Comparison of ENCODE assay signal across 9 cellular contexts in the genomic region with DNA sequence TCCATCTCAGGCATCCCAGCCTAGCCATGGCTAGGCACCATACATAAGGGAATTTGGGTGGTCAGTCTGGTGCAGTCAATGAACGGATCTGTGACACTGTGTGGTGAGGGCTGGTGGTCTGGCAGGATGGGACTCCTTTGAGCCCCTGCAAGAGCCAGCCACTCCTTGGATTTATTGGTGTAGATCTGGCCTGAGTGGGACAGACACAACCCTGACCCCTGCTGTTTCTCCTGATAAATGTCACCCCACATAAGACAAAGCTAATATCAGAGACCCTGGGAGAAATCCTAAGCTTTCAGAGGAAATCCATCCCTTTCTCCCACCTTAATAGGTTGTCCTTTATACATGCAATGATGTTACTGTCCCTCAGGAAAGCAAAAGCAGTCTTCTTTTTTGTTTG. TPM values are rescaled to one million over a fixed set of nuclear protein-coding genes. Genes with fewer than 3 reads are reported as not detected.
A peak's percentile ranks its signal among the peaks of the same experiment; 100 is the strongest.
DNase-seq lines count a peak whose midpoint lies in the region; ATAC-seq and TF ChIP-seq lines count a peak whose summit lies in the region.
"Had no signal": no experiment of that assay in that cellular context is flagged by ENCODE, and none has a peak within 500 bp of the region (broad histone marks: within the 10 kb centered on the region; RNA-seq: fewer than 3 reads in every experiment).

No MANE protein-coding gene starts in this region.

- H3K27me3 Mint-ChIP-seq in IgD-negative memory B cell (peaks cover 7% of the 10 kb centered on the region), mesothelial cell of epicardium (ENCODE audit: low read depth) (no peaks in the 10 kb centered on the region)
- no peaks in the 10 kb centered on the region for H3K27me3 Mint-ChIP-seq in activated T-helper 17 cell treated with anti-CD3 and anti-CD28 coated beads, Interleukin-2, amount 50 U/mL, for 72 hours
- peaks cover 18% of the 10 kb centered on the region for H3K27me3 Mint-ChIP-seq in stimulated activated naive CD8-positive, alpha-beta T cell treated with anti-CD3 and anti-CD28 coated beads, Interleukin-15, amount 100 ng/mL, for 72 hours

- peak; percentile 54 for DNase-seq in EH (ENCODE audit: low read depth)
- no peak for DNase-seq in mesothelial cell of epicardium (ENCODE audit: low spot score in 2 of 2, unreplicated experiment in 2 of 2)
- DNase-seq in NCI-H2196 treated with DMSO at 0.1 percent for 48 hours (lab: John Stamatoyannopoulos, UW; ENCODE audit: unreplicated experiment) = no peak
- no peak for DNase-seq in activated naive CD4-positive, alpha-beta T cell treated with anti-CD3 and anti-CD28 coated beads, Interleukin-2, amount 50 U/mL, for 16 hours
- DNase-seq in stimulated activated naive CD8-positive, alpha-beta T cell treated with anti-CD3 and anti-CD28 coated beads, Interleukin-15, amount 100 ng/mL, for 72 hours = no peak
- DNase-seq: stimulated activated naive CD4-positive, alpha-beta T cell had no signal

- peaks cover 13% of the 10 kb centered on the region in 3 donors for H3K4me1 Mint-ChIP-seq in IgD-negative memory B cell
- H3K4me1 Mint-ChIP-seq in activated T-helper 17 cell treated with anti-CD3 and anti-CD28 coated beads, Interleukin-2, amount 50 U/mL, for 72 hours = peaks cover 14% of the 10 kb centered on the region
- peaks cover 38% of the 10 kb centered on the region for H3K4me1 Mint-ChIP-seq in mesothelial cell of epicardium
- peaks cover 23% of the 10 kb centered on the region for H3K4me1 Mint-ChIP-seq in stimulated activated naive CD8-positive, alpha-beta T cell treated with anti-CD3 and anti-CD28 coated beads, Interleukin-15, amount 100 ng/mL, for 72 hours

- TF ChIP-seq CTCF in mesothelial cell of epicardium (IDR thresholded peaks at IDR 0.05; ENCODE audit: unreplicated experiment) = peak; percentile 20

- H3K9me3 Mint-ChIP-seq in IgD-negative memory B cell (no peaks in the 10 kb centered on the region), mesothelial cell of epicardium (no peaks in the 10 kb centered on the region)
- no peaks in the 10 kb centered on the region for H3K9me3 Mint-ChIP-seq in activated T-helper 17 cell treated with anti-CD3 and anti-CD28 coated beads, Interleukin-2, amount 50 U/mL, for 72 hours
- no peaks in the 10 kb centered on the region for H3K9me3 Mint-ChIP-seq in stimulated activated naive CD8-positive, alpha-beta T cell treated with anti-CD3 and anti-CD28 coated beads, Interleukin-15, amount 100 ng/mL, for 72 hours

- H3K27ac Mint-ChIP-seq in IgD-negative memory B cell (peak overlapping the region in 1 of 3 donors; percentile 67), mesothelial cell of epicardium (peak overlapping the region; percentile 66)
- no peak overlapping the region for H3K27ac Mint-ChIP-seq in activated T-helper 17 cell treated with anti-CD3 and anti-CD28 coated beads, Interleukin-2, amount 50 U/mL, for 72 hours
- H3K27ac Mint-ChIP-seq in stimulated activated naive CD8-positive, alpha-beta T cell treated with anti-CD3 and anti-CD28 coated beads, Interleukin-15, amount 100 ng/mL, for 72 hours = no peak overlapping the region

- H3K4me3 Mint-ChIP-seq in IgD-negative memory B cell = peak overlapping the region; percentile 46 to 84 (median 62)
- peak overlapping the region; percentile 98 for H3K4me3 Mint-ChIP-seq in activated T-helper 17 cell treated with anti-CD3 and anti-CD28 coated beads, Interleukin-2, amount 50 U/mL, for 72 hours
- H3K4me3 Mint-ChIP-seq in mesothelial cell of epicardium = peak overlapping the region; percentile 91
- peak overlapping the region in 1 of 2 donors; percentile 24 for H3K4me3 Mint-ChIP-seq in stimulated activated naive CD8-positive, alpha-beta T cell treated with anti-CD3 and anti-CD28 coated beads, Interleukin-15, amount 100 ng/mL, for 72 hours

- ATAC-seq in activated T-helper 17 cell treated with anti-CD3 and anti-CD28 coated beads, Interleukin-2, amount 50 U/mL, for 72 hours (replicated peaks) = no peak
- no peak for ATAC-seq in HG02759 (IDR thresholded peaks at IDR 0.05; ENCODE audit: unreplicated experiment)
- ATAC-seq in stimulated activated naive CD8-positive, alpha-beta T cell treated with anti-CD3 and anti-CD28 coated beads, Interleukin-15, amount 100 ng/mL, for 72 hours = no peak

- H3K36me3 Mint-ChIP-seq in IgD-negative memory B cell = no peaks in the 10 kb centered on the region
- H3K36me3 Mint-ChIP-seq in activated T-helper 17 cell treated with anti-CD3 and anti-CD28 coated beads, Interleukin-2, amount 50 U/mL, for 72 hours (ENCODE audit: low read depth) = peaks cover 15% of the 10 kb centered on the region
- peaks cover 4% of the 10 kb centered on the region for H3K36me3 Mint-ChIP-seq in mesothelial cell of epicardium

RNA-seq across cellular contexts. Expression of a gene that starts 2.3 kb away (rescaled TPM):
- polyA plus RNA-seq in IgD-negative memory B cell = 0.36 TPM
- total RNA-seq in activated T-helper 17 cell treated with anti-CD3 and anti-CD28 coated beads, Interleukin-2, amount 50 U/mL, for 72 hours = 1 to 10 TPM; 1.5 to 5.6 TPM
- total RNA-seq in mesothelial cell of epicardium = 0.54 to 0.93 TPM (median 0.64 TPM) in 3 replicates

RNA-seq across cellular contexts. Expression of a gene that starts 2.5 kb away (rescaled TPM):
- 160 TPM for polyA plus RNA-seq in IgD-negative memory B cell
- total RNA-seq in activated T-helper 17 cell treated with anti-CD3 and anti-CD28 coated beads, Interleukin-2, amount 50 U/mL, for 72 hours = 10 to 100 TPM; 81.1 to 96.4 TPM
- 117 to 128 TPM (median 127 TPM) in 3 replicates for total RNA-seq in mesothelial cell of epicardium

RNA-seq across cellular contexts. Expression of a gene that starts 13.7 kb away (rescaled TPM):
- polyA plus RNA-seq in IgD-negative memory B cell = 0.98 TPM
- 10 to 100 TPM; 10.7 to 22.2 TPM for total RNA-seq in activated T-helper 17 cell treated with anti-CD3 and anti-CD28 coated beads, Interleukin-2, amount 50 U/mL, for 72 hours
- 461 to 479 TPM (median 479 TPM) in 3 replicates for total RNA-seq in mesothelial cell of epicardium

RNA-seq across cellular contexts. Expression of a gene that starts 14.7 kb away (rescaled TPM):
- 0.73 TPM for polyA plus RNA-seq in IgD-negative memory B cell
- 10 to 100 TPM in 1 of 2 donors, 1 to 10 TPM in 1; 7.6 to 12.9 TPM for total RNA-seq in activated T-helper 17 cell treated with anti-CD3 and anti-CD28 coated beads, Interleukin-2, amount 50 U/mL, for 72 hours
- total RNA-seq in mesothelial cell of epicardium = 7.9 to 13.5 TPM (median 10.6 TPM) in 3 replicates

RNA-seq across cellular contexts. Expression of a gene that starts 23.9 kb away (rescaled TPM):
- polyA plus RNA-seq in IgD-negative memory B cell = 14.4 TPM
- total RNA-seq in activated T-helper 17 cell treated with anti-CD3 and anti-CD28 coated beads, Interleukin-2, amount 50 U/mL, for 72 hours = 10 to 100 TPM; 21.0 to 32.7 TPM
- total RNA-seq in mesothelial cell of epicardium = 22.5 to 25.9 TPM (median 24.7 TPM) in 3 replicates

Comparison
In these comparisons a context has a peak if more than half of its experiments do, and no peak if none do; other contexts are left out.
1. RNA of a gene that starts 13.7 kb away (total RNA-seq): 461 to 479 TPM in mesothelial cell of epicardium; 10.7 to 22.2 TPM in activated T-helper 17 cell treated with anti-CD3 and anti-CD28 coated beads, Interleukin-2, amount 50 U/mL, for 72 hours; every median in the first group is over 10 times any median in the second.